In the genomic region with DNA sequence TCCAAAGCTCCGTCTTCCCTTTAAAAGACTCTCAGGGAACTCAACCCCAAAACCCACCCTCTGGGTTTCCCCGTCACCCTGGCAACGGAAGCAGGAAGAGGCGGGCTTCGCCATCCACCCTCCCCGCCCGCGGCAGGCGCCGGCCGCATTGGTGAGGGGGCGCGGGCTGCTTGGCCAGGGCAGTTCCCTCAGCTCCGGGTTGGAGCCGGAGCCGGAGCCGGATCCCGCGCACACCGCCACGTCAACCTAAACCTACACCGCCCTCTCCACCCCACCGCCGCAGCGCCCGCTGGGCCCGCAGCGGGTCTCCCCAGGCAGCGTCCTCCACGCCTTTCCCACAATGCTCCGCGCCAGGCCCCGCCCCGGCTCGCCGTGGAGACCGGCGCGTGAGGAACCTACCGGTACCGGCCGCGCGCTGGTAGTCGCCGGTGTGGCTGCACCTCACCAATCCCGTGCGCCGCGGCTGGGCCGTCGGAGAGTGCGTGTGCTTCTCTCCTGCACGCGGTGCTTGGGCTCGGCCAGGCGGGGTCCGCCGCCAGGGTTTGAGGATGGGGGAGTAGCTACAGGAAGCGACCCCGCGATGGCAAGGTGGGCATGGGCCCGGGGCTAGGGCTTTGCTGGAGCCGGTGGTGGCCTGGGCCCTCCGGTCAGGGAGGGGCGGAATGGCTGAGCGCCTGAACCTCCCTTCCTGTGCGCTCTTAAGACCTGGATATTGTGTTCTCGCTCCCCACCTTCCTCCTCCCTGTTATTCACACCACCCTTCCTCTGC, we compare ENCODE assay signal across 1 cellular context.
A peak's percentile ranks its signal among the peaks of the same experiment; 100 is the strongest.
TF ChIP-seq lines count a peak whose summit lies in the region.

A gene with protein sequence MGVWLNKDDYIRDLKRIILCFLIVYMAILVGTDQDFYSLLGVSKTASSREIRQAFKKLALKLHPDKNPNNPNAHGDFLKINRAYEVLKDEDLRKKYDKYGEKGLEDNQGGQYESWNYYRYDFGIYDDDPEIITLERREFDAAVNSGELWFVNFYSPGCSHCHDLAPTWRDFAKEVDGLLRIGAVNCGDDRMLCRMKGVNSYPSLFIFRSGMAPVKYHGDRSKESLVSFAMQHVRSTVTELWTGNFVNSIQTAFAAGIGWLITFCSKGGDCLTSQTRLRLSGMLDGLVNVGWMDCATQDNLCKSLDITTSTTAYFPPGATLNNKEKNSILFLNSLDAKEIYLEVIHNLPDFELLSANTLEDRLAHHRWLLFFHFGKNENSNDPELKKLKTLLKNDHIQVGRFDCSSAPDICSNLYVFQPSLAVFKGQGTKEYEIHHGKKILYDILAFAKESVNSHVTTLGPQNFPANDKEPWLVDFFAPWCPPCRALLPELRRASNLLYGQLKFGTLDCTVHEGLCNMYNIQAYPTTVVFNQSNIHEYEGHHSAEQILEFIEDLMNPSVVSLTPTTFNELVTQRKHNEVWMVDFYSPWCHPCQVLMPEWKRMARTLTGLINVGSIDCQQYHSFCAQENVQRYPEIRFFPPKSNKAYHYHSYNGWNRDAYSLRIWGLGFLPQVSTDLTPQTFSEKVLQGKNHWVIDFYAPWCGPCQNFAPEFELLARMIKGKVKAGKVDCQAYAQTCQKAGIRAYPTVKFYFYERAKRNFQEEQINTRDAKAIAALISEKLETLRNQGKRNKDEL (plus strand): TSS at position 362 of the 769 bp plus-strand sequence. CDS start 1,830 bp downstream, outside the sequence.

TF ChIP-seq in HepG2, 621 proteins besides CTCF, POLR2A, EP300 and RAD21 (continued from another document and continues in another):
- TF ChIP-seq, protein P1, sequence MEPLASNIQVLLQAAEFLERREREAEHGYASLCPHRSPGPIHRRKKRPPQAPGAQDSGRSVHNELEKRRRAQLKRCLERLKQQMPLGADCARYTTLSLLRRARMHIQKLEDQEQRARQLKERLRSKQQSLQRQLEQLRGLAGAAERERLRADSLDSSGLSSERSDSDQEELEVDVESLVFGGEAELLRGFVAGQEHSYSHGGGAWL (CRISPR knock-in tag; IDR thresholded peaks at IDR 0.05), result peak; percentile 97
- TF ChIP-seq ATM (IDR thresholded peaks at IDR 0.05; ENCODE audit: borderline replicate concordance) (no peak), ZNF382 (CRISPR knock-in tag; IDR thresholded peaks at IDR 0.05; ENCODE audit: borderline replicate concordance) (no peak), HNRNPK (IDR thresholded peaks at IDR 0.05; ENCODE audit: low read depth, low read length, poor library complexity, severe bottlenecking) (peak; percentile 91), ZNF547 (CRISPR knock-in tag; IDR thresholded peaks at IDR 0.05) (peak; percentile 74; the same call in 1 of the 2 replicates), MTF1 (CRISPR knock-in tag; IDR thresholded peaks at IDR 0.05) (no peak), MYC (CRISPR knock-in tag; IDR thresholded peaks at IDR 0.05; ENCODE audit: borderline replicate concordance) (peak; percentile 97), ZNF12 (CRISPR knock-in tag; IDR thresholded peaks at IDR 0.05) (no peak; the same call in 1 of the 2 replicates), ATAD3A (CRISPR knock-in tag; IDR thresholded peaks at IDR 0.05) (no peak; the same call in 1 of the 2 replicates), SATB2 (CRISPR knock-in tag; IDR thresholded peaks at IDR 0.05) (peak; percentile 32), ZNF605 (CRISPR knock-in tag; IDR thresholded peaks at IDR 0.05) (peak; percentile 75), TBL1XR1 (IDR thresholded peaks at IDR 0.05; ENCODE audit: borderline replicate concordance, low read length, partially characterized antibody) (no peak), ZNF441 (CRISPR knock-in tag; IDR thresholded peaks at IDR 0.05; ENCODE audit: borderline replicate concordance) (peak; percentile 96), MATR3 (CRISPR knock-in tag; IDR thresholded peaks at IDR 0.05) (no peak), MED1 (CRISPR knock-in tag; IDR thresholded peaks at IDR 0.05) (peak; percentile 76), ZNF549 (CRISPR knock-in tag; IDR thresholded peaks at IDR 0.05) (no peak), ONECUT2 (CRISPR knock-in tag; IDR thresholded peaks at IDR 0.05) (peak; percentile 71; the same call in 1 of the 2 replicates), ZNF556 (CRISPR knock-in tag; IDR thresholded peaks at IDR 0.05; ENCODE audit: borderline replicate concordance) (peak; percentile 81; the same call in 1 of the 2 replicates), KDM5A (IDR thresholded peaks at IDR 0.05; ENCODE audit: borderline replicate concordance, low read length) (peak; percentile 82), SMYD3 (CRISPR knock-in tag; IDR thresholded peaks at IDR 0.05) (no peak; the same call in 1 of the 2 replicates), ZKSCAN8 (CRISPR knock-in tag; IDR thresholded peaks at IDR 0.05; ENCODE audit: borderline replicate concordance) (peak; percentile 46; the same call in 1 of the 2 replicates), CCDC6 (CRISPR knock-in tag; IDR thresholded peaks at IDR 0.05) (peak; percentile 92), SIN3A (IDR thresholded peaks at IDR 0.05; ENCODE audit: borderline replicate concordance, low read depth, low read length) (peak; percentile 95), ZNF468 (CRISPR knock-in tag; IDR thresholded peaks at IDR 0.05) (0 out of 2 replicates have a peak, but pooled peaks have one; percentile 56), ZNF343 (CRISPR knock-in tag; IDR thresholded peaks at IDR 0.05) (peak; percentile 89; the same call in 1 of the 2 replicates), ZNF564 (CRISPR knock-in tag; IDR thresholded peaks at IDR 0.05) (peak; percentile 77; the same call in 1 of the 2 replicates), CHD4 (IDR thresholded peaks at IDR 0.05; ENCODE audit: borderline replicate concordance, low read length) (no peak), KDM1A (CRISPR knock-in tag; IDR thresholded peaks at IDR 0.05) (no peak), RFX5 (IDR thresholded peaks at IDR 0.05; ENCODE audit: low read depth, low read length) (peak; percentile 35; the same call in 1 of the 2 replicates), MYNN (CRISPR knock-in tag; IDR thresholded peaks at IDR 0.05; ENCODE audit: low read depth) (0 out of 2 replicates have a peak, but pooled peaks have one; percentile 64), TP53 (CRISPR knock-in tag; conservative IDR thresholded peaks at IDR 0.05) (peak; percentile 87; the same call in 1 of the 2 replicates), SMAD9 (CRISPR knock-in tag; IDR thresholded peaks at IDR 0.05) (no peak; the same call in 1 of the 2 replicates), HOXA9 (CRISPR knock-in tag; IDR thresholded peaks at IDR 0.05; ENCODE audit: borderline replicate concordance) (peak; percentile 94; the same call in 1 of the 2 replicates), SUZ12 (IDR thresholded peaks at IDR 0.05; ENCODE audit: low read depth, low read length) (peak; percentile 59), ZBTB20 (CRISPR knock-in tag; IDR thresholded peaks at IDR 0.05; ENCODE audit: borderline replicate concordance, low read depth) (no peak), ZSCAN25 (CRISPR knock-in tag; IDR thresholded peaks at IDR 0.05) (peak; percentile 56; the same call in 1 of the 2 replicates), ZFP62 (CRISPR knock-in tag; IDR thresholded peaks at IDR 0.05) (no peak; the same call in 1 of the 2 replicates), MAFK (conservative IDR thresholded peaks at IDR 0.05 in 1 of 2, IDR thresholded peaks at IDR 0.05 in 1 of 2; ENCODE audit: low read length in 2 of 2) (no peak), ZNF709 (CRISPR knock-in tag; IDR thresholded peaks at IDR 0.05) (peak; percentile 91; the same call in 1 of the 2 replicates), HDAC1 (CRISPR knock-in tag; IDR thresholded peaks at IDR 0.05) (peak; percentile 99), MIXL1 (CRISPR knock-in tag; IDR thresholded peaks at IDR 0.05) (0 out of 2 replicates have a peak, but pooled peaks have one; percentile 28), KLF16 (CRISPR knock-in tag; IDR thresholded peaks at IDR 0.05) (peak in 1 of 2 experiments; percentile 85; a peak in 2 of 4 replicates), NFKBIZ (CRISPR knock-in tag; IDR thresholded peaks at IDR 0.05) (peak; percentile 89)
- TF ChIP-seq, protein P2, sequence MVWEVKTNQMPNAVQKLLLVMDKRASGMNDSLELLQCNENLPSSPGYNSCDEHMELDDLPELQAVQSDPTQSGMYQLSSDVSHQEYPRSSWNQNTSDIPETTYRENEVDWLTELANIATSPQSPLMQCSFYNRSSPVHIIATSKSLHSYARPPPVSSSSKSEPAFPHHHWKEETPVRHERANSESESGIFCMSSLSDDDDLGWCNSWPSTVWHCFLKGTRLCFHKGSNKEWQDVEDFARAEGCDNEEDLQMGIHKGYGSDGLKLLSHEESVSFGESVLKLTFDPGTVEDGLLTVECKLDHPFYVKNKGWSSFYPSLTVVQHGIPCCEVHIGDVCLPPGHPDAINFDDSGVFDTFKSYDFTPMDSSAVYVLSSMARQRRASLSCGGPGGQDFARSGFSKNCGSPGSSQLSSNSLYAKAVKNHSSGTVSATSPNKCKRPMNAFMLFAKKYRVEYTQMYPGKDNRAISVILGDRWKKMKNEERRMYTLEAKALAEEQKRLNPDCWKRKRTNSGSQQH (CRISPR knock-in tag; IDR thresholded peaks at IDR 0.05; ENCODE audit: low read depth), result 0 out of 2 replicates have a peak, but pooled peaks have one; percentile 63
- TF ChIP-seq, protein P3, sequence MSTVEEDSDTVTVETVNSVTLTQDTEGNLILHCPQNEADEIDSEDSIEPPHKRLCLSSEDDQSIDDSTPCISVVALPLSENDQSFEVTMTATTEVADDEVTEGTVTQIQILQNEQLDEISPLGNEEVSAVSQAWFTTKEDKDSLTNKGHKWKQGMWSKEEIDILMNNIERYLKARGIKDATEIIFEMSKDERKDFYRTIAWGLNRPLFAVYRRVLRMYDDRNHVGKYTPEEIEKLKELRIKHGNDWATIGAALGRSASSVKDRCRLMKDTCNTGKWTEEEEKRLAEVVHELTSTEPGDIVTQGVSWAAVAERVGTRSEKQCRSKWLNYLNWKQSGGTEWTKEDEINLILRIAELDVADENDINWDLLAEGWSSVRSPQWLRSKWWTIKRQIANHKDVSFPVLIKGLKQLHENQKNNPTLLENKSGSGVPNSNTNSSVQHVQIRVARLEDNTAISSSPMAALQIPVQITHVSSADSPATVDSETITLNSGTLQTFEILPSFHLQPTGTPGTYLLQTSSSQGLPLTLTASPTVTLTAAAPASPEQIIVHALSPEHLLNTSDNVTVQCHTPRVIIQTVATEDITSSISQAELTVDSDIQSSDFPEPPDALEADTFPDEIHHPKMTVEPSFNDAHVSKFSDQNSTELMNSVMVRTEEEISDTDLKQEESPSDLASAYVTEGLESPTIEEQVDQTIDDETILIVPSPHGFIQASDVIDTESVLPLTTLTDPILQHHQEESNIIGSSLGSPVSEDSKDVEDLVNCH (CRISPR knock-in tag; IDR thresholded peaks at IDR 0.05), result no peak
- TF ChIP-seq, protein P4, sequence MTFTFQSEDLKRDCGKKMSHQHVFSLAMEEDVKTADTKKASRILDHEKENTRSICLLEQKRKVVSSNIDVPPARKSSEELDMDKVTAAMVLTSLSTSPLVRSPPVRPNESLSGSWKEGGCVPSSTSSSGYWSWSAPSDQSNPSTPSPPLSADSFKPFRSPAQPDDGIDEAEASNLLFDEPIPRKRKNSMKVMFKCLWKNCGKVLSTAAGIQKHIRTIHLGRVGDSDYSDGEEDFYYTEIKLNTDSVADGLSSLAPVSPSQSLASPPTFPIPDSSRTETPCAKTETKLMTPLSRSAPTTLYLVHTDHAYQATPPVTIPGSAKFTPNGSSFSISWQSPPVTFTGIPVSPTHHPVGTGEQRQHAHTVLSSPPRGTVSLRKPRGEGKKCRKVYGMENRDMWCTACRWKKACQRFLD (CRISPR knock-in tag; IDR thresholded peaks at IDR 0.05; ENCODE audit: borderline replicate concordance), result peak; percentile 97; the same call in 1 of the 2 replicates
- TF ChIP-seq, protein P5, sequence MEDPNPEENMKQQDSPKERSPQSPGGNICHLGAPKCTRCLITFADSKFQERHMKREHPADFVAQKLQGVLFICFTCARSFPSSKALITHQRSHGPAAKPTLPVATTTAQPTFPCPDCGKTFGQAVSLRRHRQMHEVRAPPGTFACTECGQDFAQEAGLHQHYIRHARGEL (CRISPR knock-in tag; IDR thresholded peaks at IDR 0.05), result peak; percentile 78; the same call in 1 of the 2 replicates
- TF ChIP-seq, protein P6, sequence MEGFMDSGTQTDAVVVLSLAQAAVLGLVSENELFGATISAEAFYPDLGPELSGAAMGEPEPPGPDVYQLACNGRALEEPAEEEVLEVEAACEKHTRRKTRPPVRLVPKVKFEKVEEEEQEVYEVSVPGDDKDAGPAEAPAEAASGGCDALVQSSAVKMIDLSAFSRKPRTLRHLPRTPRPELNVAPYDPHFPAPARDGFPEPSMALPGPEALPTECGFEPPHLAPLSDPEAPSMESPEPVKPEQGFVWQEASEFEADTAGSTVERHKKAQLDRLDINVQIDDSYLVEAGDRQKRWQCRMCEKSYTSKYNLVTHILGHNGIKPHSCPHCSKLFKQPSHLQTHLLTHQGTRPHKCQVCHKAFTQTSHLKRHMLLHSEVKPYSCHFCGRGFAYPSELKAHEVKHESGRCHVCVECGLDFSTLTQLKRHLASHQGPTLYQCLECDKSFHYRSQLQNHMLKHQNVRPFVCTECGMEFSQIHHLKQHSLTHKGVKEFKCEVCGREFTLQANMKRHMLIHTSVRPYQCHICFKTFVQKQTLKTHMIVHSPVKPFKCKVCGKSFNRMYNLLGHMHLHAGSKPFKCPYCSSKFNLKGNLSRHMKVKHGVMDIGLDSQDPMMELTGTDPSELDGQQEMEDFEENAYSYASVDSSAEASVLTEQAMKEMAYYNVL (CRISPR knock-in tag; IDR thresholded peaks at IDR 0.05; ENCODE audit: borderline replicate concordance), result peak; percentile 87
- TF ChIP-seq, protein P7, sequence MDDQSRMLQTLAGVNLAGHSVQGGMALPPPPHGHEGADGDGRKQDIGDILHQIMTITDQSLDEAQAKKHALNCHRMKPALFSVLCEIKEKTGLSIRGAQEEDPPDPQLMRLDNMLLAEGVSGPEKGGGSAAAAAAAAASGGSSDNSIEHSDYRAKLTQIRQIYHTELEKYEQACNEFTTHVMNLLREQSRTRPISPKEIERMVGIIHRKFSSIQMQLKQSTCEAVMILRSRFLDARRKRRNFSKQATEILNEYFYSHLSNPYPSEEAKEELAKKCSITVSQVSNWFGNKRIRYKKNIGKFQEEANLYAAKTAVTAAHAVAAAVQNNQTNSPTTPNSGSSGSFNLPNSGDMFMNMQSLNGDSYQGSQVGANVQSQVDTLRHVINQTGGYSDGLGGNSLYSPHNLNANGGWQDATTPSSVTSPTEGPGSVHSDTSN (CRISPR knock-in tag; IDR thresholded peaks at IDR 0.05; ENCODE audit: borderline replicate concordance), result peak; percentile 95
- TF ChIP-seq, protein P8, sequence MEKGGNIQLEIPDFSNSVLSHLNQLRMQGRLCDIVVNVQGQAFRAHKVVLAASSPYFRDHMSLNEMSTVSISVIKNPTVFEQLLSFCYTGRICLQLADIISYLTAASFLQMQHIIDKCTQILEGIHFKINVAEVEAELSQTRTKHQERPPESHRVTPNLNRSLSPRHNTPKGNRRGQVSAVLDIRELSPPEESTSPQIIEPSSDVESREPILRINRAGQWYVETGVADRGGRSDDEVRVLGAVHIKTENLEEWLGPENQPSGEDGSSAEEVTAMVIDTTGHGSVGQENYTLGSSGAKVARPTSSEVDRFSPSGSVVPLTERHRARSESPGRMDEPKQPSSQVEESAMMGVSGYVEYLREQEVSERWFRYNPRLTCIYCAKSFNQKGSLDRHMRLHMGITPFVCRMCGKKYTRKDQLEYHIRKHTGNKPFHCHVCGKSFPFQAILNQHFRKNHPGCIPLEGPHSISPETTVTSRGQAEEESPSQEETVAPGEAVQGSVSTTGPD (CRISPR knock-in tag; IDR thresholded peaks at IDR 0.05), result peak; percentile 62
- TF ChIP-seq, protein P9, sequence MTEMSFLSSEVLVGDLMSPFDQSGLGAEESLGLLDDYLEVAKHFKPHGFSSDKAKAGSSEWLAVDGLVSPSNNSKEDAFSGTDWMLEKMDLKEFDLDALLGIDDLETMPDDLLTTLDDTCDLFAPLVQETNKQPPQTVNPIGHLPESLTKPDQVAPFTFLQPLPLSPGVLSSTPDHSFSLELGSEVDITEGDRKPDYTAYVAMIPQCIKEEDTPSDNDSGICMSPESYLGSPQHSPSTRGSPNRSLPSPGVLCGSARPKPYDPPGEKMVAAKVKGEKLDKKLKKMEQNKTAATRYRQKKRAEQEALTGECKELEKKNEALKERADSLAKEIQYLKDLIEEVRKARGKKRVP (CRISPR knock-in tag; IDR thresholded peaks at IDR 0.05), result peak in 1 of 2 experiments; percentile 85; a peak in 2 of 4 replicates
